ENCODE assay signal across 7 cellular contexts in genomic region chr2:166269322-166269721, GRCh38.
"Had no signal": no experiment of that assay in that cellular context is flagged by ENCODE, and none has a peak within 500 bp of the region (broad histone marks: within the 10 kb centered on the region; RNA-seq: fewer than 3 reads in every experiment).

No MANE protein-coding gene starts in this region.

- H3K27me3 Mint-ChIP-seq: IgD-negative memory B cell had no signal

- DNase-seq: IMR-90, KBM-7, KG1 had no signal

- ATAC-seq: HepG2, K562 had no signal

- H3K27ac ChIP-seq: HL-60 had no signal

- H3K4me3 ChIP-seq: K562 had no signal

- H3K4me1 Mint-ChIP-seq: IgD-negative memory B cell had no signal

- H3K4me3 Mint-ChIP-seq: IgD-negative memory B cell had no signal

- H3K27ac Mint-ChIP-seq: IgD-negative memory B cell had no signal
